Comparison of ENCODE assay signal across 8 cellular contexts in genomic region chr3:186570941-186571643, GRCh38. TPM values are rescaled to one million over a fixed set of nuclear protein-coding genes. Genes with fewer than 3 reads are reported as not detected.
DNase-seq lines count a peak whose midpoint lies in the region; ATAC-seq and TF ChIP-seq lines count a peak whose summit lies in the region.

No MANE protein-coding gene starts in this region.

- no peaks in the 10 kb centered on the region for H3K36me3 ChIP-seq in mucosa of stomach (ENCODE audit: control insufficient read depth, insufficient read depth, low read length)

- H3K27ac ChIP-seq in AG04450 (ENCODE audit: low read depth, low read length) = peak overlapping the region; percentile 52
- peak overlapping the region; percentile 70 for H3K27ac ChIP-seq in caudate nucleus (ENCODE audit: low read depth, low read length)

- peak overlapping the region; percentile 74 for H3K4me3 ChIP-seq in AG04450 (ENCODE audit: low read depth, low read length)
- H3K4me3 ChIP-seq in mucosa of stomach (ENCODE audit: low read length) = peak overlapping the region; percentile 91

- no peaks in the 10 kb centered on the region for H3K9me3 Mint-ChIP-seq in IgD-negative memory B cell

- peak overlapping the region; percentile 91 for H3K9ac ChIP-seq in mucosa of stomach (ENCODE audit: low read length)

- peak overlapping the region; percentile 93 to 97 (median 94) for H3K4me3 Mint-ChIP-seq in IgD-negative memory B cell

- DNase-seq in AG04450 (ENCODE audit: low read depth, low spot score) = no peak
- DNase-seq in caudate nucleus (lab: John Stamatoyannopoulos, UW) = no peak
- no peak for DNase-seq in GF-D8 (lab: John Stamatoyannopoulos, UW)
- no peak for DNase-seq in globus pallidus (ENCODE audit: low spot score)
- no peak for DNase-seq in germinal center (ENCODE audit: low spot score)

- no peak for ATAC-seq in HG02759 (IDR thresholded peaks at IDR 0.05; ENCODE audit: unreplicated experiment)

- H3K27me3 Mint-ChIP-seq in IgD-negative memory B cell = no peaks in the 10 kb centered on the region

- H3K27ac Mint-ChIP-seq in IgD-negative memory B cell = peak overlapping the region; percentile 94 to 98 (median 96)

- peaks cover 34 to 45% (median 41%) of the 10 kb centered on the region in 3 donors for H3K4me1 Mint-ChIP-seq in IgD-negative memory B cell

- TF ChIP-seq CTCF in AG04450 (IDR thresholded peaks at IDR 0.05; ENCODE audit: low read depth, low read length) = no peak

- H3K9me3 ChIP-seq in AG04450 (ENCODE audit: control insufficient read depth, insufficient read depth, low read length) (no peaks in the 10 kb centered on the region; the same call in 1 of the 2 replicates), mucosa of stomach (ENCODE audit: control insufficient read depth, low read length) (no peaks in the 10 kb centered on the region)

- POLR2A ChIA-PET in AG04450 (lab: Yijun Ruan, JAX) = interaction anchor here (0.8 to 2.2 kb wide), 5 partner anchors 8 to 568 kb away, joined by 3 to 27 read pairs (median 3); partner anchors contain the start of genes EIF4A2 and RPL39L

- CTCF ChIA-PET in AG04450 (lab: Charles Lee) = interaction anchor here (1.1 to 10.3 kb wide), 4 partner anchors 31 to 594 kb away, joined by 5 to 78 read pairs (median 8); no protein-coding TSS in a partner anchor

- peaks cover 13% of the 10 kb centered on the region for H3K4me1 ChIP-seq in mucosa of stomach (ENCODE audit: control insufficient read depth, insufficient read depth, low read length)

- H3K27me3 ChIP-seq in AG04450 (ENCODE audit: control insufficient read depth, insufficient read depth, low read length) = no peaks in the 10 kb centered on the region
- no peaks in the 10 kb centered on the region for H3K27me3 ChIP-seq in mucosa of stomach (ENCODE audit: control insufficient read depth, insufficient read depth, low read length)

- H3K36me3 Mint-ChIP-seq in IgD-negative memory B cell = peaks cover 7% of the 10 kb centered on the region

RNA-seq across cellular contexts. Expression of gene DNAJB11, which starts 0.6 kb away (rescaled TPM):
- 43.6 and 56.2 TPM in 2 replicates for polyA plus RNA-seq in AG04450 (2011; rRNA removed)
- polyA minus RNA-seq in AG04450 (2011; rRNA and poly(A)+ RNA removed) = 12.6 and 17.5 TPM in 2 replicates
- 45.1 TPM for polyA plus RNA-seq in IgD-negative memory B cell

RNA-seq across cellular contexts. Expression of gene TBCCD1, which starts 4.0 kb away (rescaled TPM):
- 10.5 and 13.1 TPM in 2 replicates for polyA plus RNA-seq in AG04450 (2011; rRNA removed)
- 10.7 and 14.7 TPM in 2 replicates for polyA minus RNA-seq in AG04450 (2011; rRNA and poly(A)+ RNA removed)
- 24.6 TPM for polyA plus RNA-seq in IgD-negative memory B cell

RNA-seq across cellular contexts. Expression of gene CRYGS, which starts 26.9 kb away (rescaled TPM):
- 1.6 and 2.0 TPM in 2 replicates for polyA plus RNA-seq in AG04450 (2011; rRNA removed)
- 1.3 and 1.6 TPM in 2 replicates for polyA minus RNA-seq in AG04450 (2011; rRNA and poly(A)+ RNA removed)
- polyA plus RNA-seq in IgD-negative memory B cell = not detected

RNA-seq across cellular contexts. Expression of gene AHSG, which starts 41.8 kb away (rescaled TPM):
- polyA plus RNA-seq in AG04450 (2011; rRNA removed) (not detected in 2 replicates), IgD-negative memory B cell (not detected)
- polyA minus RNA-seq in AG04450 (2011; rRNA and poly(A)+ RNA removed) = not detected in 2 replicates
